2 cellular contexts compared by ENCODE assay signal in the genomic region with DNA sequence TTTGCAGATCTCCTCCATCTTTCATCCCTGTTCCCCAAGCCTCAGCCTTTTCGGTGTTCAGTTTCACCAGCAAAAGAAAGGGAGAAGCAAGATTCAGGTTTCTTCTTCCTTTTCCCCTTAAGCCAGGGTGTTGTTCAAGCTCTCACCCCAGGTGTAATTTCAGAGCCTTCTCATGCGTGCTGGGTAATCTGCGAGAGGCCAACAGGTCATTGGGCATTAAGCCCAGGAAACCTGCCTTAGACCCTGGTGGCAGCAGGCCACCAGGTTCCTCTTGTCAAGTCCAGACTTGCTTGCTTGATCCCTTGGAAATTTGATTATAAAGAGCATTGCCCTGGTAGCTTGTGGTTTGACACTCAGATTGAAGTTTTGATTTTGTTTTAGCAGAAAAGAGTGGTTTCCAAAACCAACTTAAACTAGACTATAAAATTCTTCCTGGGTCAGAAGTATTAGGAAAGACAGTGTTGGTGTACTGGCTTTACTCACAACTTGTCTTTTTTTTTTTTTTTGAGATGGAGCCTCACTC.
TF ChIP-seq lines count a peak whose summit lies in the region.

No MANE protein-coding gene starts in this region.

TF ChIP-seq in GM23338, 12 proteins besides CTCF, POLR2A, EP300 and RAD21 (continued from another document):
- TF ChIP-seq, protein P1, sequence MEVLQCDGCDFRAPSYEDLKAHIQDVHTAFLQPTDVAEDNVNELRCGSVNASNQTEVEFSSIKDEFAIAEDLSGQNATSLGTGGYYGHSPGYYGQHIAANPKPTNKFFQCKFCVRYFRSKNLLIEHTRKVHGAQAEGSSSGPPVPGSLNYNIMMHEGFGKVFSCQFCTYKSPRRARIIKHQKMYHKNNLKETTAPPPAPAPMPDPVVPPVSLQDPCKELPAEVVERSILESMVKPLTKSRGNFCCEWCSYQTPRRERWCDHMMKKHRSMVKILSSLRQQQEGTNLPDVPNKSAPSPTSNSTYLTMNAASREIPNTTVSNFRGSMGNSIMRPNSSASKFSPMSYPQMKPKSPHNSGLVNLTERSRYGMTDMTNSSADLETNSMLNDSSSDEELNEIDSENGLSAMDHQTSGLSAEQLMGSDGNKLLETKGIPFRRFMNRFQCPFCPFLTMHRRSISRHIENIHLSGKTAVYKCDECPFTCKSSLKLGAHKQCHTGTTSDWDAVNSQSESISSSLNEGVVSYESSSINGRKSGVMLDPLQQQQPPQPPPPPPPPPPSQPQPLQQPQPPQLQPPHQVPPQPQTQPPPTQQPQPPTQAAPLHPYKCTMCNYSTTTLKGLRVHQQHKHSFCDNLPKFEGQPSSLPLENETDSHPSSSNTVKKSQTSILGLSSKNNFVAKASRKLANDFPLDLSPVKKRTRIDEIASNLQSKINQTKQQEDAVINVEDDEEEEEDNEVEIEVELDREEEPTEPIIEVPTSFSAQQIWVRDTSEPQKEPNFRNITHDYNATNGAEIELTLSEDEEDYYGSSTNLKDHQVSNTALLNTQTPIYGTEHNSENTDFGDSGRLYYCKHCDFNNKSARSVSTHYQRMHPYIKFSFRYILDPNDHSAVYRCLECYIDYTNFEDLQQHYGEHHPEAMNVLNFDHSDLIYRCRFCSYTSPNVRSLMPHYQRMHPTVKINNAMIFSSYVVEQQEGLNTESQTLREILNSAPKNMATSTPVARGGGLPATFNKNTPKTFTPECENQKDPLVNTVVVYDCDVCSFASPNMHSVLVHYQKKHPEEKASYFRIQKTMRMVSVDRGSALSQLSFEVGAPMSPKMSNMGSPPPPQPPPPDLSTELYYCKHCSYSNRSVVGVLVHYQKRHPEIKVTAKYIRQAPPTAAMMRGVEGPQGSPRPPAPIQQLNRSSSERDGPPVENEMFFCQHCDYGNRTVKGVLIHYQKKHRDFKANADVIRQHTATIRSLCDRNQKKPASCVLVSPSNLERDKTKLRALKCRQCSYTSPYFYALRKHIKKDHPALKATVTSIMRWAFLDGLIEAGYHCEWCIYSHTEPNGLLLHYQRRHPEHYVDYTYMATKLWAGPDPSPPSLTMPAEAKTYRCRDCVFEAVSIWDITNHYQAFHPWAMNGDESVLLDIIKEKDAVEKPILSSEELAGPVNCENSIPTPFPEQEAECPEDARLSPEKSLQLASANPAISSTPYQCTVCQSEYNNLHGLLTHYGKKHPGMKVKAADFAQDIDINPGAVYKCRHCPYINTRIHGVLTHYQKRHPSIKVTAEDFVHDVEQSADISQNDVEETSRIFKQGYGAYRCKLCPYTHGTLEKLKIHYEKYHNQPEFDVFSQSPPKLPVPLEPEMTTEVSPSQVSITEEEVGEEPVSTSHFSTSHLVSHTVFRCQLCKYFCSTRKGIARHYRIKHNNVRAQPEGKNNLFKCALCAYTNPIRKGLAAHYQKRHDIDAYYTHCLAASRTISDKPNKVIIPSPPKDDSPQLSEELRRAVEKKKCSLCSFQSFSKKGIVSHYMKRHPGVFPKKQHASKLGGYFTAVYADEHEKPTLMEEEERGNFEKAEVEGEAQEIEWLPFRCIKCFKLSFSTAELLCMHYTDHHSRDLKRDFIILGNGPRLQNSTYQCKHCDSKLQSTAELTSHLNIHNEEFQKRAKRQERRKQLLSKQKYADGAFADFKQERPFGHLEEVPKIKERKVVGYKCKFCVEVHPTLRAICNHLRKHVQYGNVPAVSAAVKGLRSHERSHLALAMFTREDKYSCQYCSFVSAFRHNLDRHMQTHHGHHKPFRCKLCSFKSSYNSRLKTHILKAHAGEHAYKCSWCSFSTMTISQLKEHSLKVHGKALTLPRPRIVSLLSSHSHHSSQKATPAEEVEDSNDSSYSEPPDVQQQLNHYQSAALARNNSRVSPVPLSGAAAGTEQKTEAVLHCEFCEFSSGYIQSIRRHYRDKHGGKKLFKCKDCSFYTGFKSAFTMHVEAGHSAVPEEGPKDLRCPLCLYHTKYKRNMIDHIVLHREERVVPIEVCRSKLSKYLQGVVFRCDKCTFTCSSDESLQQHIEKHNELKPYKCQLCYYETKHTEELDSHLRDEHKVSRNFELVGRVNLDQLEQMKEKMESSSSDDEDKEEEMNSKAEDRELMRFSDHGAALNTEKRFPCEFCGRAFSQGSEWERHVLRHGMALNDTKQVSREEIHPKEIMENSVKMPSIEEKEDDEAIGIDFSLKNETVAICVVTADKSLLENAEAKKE (CRISPR knock-in tag; IDR thresholded peaks at IDR 0.05), result no peak
- TF ChIP-seq EZH2 (IDR thresholded peaks at IDR 0.05; ENCODE audit: low read depth, unreplicated experiment), result no peak
- TF ChIP-seq, protein P2, sequence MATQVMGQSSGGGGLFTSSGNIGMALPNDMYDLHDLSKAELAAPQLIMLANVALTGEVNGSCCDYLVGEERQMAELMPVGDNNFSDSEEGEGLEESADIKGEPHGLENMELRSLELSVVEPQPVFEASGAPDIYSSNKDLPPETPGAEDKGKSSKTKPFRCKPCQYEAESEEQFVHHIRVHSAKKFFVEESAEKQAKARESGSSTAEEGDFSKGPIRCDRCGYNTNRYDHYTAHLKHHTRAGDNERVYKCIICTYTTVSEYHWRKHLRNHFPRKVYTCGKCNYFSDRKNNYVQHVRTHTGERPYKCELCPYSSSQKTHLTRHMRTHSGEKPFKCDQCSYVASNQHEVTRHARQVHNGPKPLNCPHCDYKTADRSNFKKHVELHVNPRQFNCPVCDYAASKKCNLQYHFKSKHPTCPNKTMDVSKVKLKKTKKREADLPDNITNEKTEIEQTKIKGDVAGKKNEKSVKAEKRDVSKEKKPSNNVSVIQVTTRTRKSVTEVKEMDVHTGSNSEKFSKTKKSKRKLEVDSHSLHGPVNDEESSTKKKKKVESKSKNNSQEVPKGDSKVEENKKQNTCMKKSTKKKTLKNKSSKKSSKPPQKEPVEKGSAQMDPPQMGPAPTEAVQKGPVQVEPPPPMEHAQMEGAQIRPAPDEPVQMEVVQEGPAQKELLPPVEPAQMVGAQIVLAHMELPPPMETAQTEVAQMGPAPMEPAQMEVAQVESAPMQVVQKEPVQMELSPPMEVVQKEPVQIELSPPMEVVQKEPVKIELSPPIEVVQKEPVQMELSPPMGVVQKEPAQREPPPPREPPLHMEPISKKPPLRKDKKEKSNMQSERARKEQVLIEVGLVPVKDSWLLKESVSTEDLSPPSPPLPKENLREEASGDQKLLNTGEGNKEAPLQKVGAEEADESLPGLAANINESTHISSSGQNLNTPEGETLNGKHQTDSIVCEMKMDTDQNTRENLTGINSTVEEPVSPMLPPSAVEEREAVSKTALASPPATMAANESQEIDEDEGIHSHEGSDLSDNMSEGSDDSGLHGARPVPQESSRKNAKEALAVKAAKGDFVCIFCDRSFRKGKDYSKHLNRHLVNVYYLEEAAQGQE (IDR thresholded peaks at IDR 0.05; ENCODE audit: unreplicated experiment), result no peak
- no peak for TF ChIP-seq ZNF114 (CRISPR knock-in tag; IDR thresholded peaks at IDR 0.05)
- no peak for TF ChIP-seq CREB1 (CRISPR knock-in tag; IDR thresholded peaks at IDR 0.05; ENCODE audit: low read depth)
- no peak for TF ChIP-seq NANOG (IDR thresholded peaks at IDR 0.05; ENCODE audit: borderline replicate concordance)
- TF ChIP-seq STAT1 (IDR thresholded peaks at IDR 0.05; ENCODE audit: unreplicated experiment), result no peak
- no peak for TF ChIP-seq EZH2phosphoT487 (IDR thresholded peaks at IDR 0.05; ENCODE audit: unreplicated experiment)

TF ChIP-seq in liver, 16 proteins besides CTCF, POLR2A, EP300 and RAD21 (continued from another document):
- TF ChIP-seq, protein P2 (IDR thresholded peaks at IDR 0.05), result peak; percentile 30
- TF ChIP-seq JUND (IDR thresholded peaks at IDR 0.05) (peak; percentile 12 to 29), HNF4G (IDR thresholded peaks at IDR 0.05) (no peak), FOXA1 (IDR thresholded peaks at IDR 0.05) (no peak), TAF1 (conservative IDR thresholded peaks at IDR 0.05) (no peak), FOXA2 (IDR thresholded peaks at IDR 0.05) (no peak)
- TF ChIP-seq, protein P3, sequence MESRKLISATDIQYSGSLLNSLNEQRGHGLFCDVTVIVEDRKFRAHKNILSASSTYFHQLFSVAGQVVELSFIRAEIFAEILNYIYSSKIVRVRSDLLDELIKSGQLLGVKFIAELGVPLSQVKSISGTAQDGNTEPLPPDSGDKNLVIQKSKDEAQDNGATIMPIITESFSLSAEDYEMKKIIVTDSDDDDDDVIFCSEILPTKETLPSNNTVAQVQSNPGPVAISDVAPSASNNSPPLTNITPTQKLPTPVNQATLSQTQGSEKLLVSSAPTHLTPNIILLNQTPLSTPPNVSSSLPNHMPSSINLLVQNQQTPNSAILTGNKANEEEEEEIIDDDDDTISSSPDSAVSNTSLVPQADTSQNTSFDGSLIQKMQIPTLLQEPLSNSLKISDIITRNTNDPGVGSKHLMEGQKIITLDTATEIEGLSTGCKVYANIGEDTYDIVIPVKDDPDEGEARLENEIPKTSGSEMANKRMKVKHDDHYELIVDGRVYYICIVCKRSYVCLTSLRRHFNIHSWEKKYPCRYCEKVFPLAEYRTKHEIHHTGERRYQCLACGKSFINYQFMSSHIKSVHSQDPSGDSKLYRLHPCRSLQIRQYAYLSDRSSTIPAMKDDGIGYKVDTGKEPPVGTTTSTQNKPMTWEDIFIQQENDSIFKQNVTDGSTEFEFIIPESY (IDR thresholded peaks at IDR 0.05), result peak; percentile 25
- TF ChIP-seq, protein P4, sequence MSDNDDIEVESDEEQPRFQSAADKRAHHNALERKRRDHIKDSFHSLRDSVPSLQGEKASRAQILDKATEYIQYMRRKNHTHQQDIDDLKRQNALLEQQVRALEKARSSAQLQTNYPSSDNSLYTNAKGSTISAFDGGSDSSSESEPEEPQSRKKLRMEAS (IDR thresholded peaks at IDR 0.05), result peak; percentile 35
- TF ChIP-seq, protein P5, sequence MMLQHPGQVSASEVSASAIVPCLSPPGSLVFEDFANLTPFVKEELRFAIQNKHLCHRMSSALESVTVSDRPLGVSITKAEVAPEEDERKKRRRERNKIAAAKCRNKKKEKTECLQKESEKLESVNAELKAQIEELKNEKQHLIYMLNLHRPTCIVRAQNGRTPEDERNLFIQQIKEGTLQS (IDR thresholded peaks at IDR 0.05), result no peak
